ENCODE assay signal across 8 cellular contexts in the genomic region with DNA sequence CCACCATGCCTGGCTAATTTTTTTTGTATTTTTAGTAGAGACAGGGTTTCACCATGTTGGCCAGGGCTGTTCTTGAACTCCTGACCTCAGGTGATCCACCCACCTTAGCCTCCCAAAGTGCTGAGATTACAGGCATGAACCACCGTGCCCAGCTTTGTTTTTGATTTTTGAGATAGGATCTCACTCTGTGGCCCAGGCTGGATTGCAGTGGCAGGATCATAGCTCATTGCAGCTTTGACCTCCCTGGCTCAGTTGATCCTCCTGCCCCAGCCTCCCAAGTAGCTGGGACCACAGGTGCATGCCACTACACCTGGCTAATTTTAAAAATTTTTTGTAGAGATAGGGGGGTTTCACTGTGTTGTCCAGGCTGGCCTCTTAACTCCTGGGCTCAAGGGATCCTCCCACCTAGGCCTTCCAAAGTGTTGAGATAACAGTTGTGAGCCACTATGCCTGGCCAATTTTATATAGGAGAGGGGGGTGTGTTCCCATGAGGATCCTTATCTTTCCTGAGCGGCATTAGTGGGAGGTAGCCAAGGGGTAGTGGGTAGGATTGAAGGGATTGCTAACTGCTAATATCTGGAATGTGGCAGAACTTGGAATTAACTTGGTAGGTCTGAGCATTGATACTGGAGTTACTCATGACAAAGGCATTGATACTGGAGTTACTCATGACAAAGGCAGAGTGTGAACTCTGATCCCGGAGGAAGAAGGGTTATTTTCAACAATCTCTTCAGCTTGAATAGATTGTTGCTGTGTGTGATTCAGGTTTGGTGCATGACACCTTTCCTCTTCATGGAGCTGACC. TPM values are rescaled to one million over a fixed set of nuclear protein-coding genes. Genes with fewer than 3 reads are reported as not detected.
A peak's percentile ranks its signal among the peaks of the same experiment; 100 is the strongest.
DNase-seq lines count a peak whose midpoint lies in the region; ATAC-seq and TF ChIP-seq lines count a peak whose summit lies in the region.

No MANE protein-coding gene starts in this region.

- peak overlapping the region in 11 of 12 donors; percentile 55 to 91 (median 82) for H3K4me3 ChIP-seq in heart left ventricle
- H3K4me3 ChIP-seq in kidney epithelial cell (ENCODE audit: low read depth, low read length): peak overlapping the region; percentile 29
- H3K4me3 ChIP-seq in thymus (ENCODE audit: low read length): peak overlapping the region; percentile 69

- H3K36me3 ChIP-seq in heart left ventricle (peaks cover 3 to 61% (median 53%) of the 10 kb centered on the region in 9 donors), kidney epithelial cell (ENCODE audit: control insufficient read depth, insufficient read depth, low read length) (peaks cover 4% of the 10 kb centered on the region), thymus (ENCODE audit: control insufficient read depth, insufficient read depth) (peaks cover 22% of the 10 kb centered on the region)

- H3K4me1 Mint-ChIP-seq in activated naive CD8-positive, alpha-beta T cell treated with anti-CD3 and anti-CD28 coated beads, Interleukin-2, amount 50 U/mL, for 24 hours: peaks cover 48% of the 10 kb centered on the region

- H3K9me3 ChIP-seq in heart left ventricle (no peaks in the 10 kb centered on the region), thymus (ENCODE audit: control insufficient read depth) (no peaks in the 10 kb centered on the region)

- H3K27ac ChIP-seq in heart left ventricle (peak overlapping the region; percentile 41 to 92 (median 86)), thymus (ENCODE audit: low read depth) (peak overlapping the region; percentile 78)

- peak overlapping the region; percentile 100 for H3K27ac Mint-ChIP-seq in activated naive CD8-positive, alpha-beta T cell treated with anti-CD3 and anti-CD28 coated beads, Interleukin-2, amount 50 U/mL, for 24 hours

- peaks cover 2% of the 10 kb centered on the region for H3K27me3 Mint-ChIP-seq in activated naive CD8-positive, alpha-beta T cell treated with anti-CD3 and anti-CD28 coated beads, Interleukin-2, amount 50 U/mL, for 24 hours

- TF ChIP-seq CTCF in heart left ventricle (IDR thresholded peaks at IDR 0.05) (no peak), kidney epithelial cell (IDR thresholded peaks at IDR 0.05; ENCODE audit: insufficient read depth, low read length, poor library complexity, severe bottlenecking) (no peak)

- TF ChIP-seq POLR2A in heart left ventricle (IDR thresholded peaks at IDR 0.05): no peak

- DNase-seq in heart left ventricle (no peak), left cardiac atrium (no peak), kidney epithelial cell (ENCODE audit: low read depth) (no peak), T-helper 9 cell (no peak), NCI-H1417 treated with DMSO at 0.1 percent for 48 hours (lab: John Stamatoyannopoulos, UW) (no peak), SIG-M5 treated with dmso at 0.1 percent for 504 hours (lab: John Stamatoyannopoulos, UW; ENCODE audit: unreplicated experiment) (no peak)
- DNase-seq in activated naive CD8-positive, alpha-beta T cell treated with anti-CD3 and anti-CD28 coated beads, Interleukin-2, amount 50 U/mL, for 24 hours: no peak

- peak overlapping the region; percentile 100 for H3K4me3 Mint-ChIP-seq in activated naive CD8-positive, alpha-beta T cell treated with anti-CD3 and anti-CD28 coated beads, Interleukin-2, amount 50 U/mL, for 24 hours

- ATAC-seq in heart left ventricle: no peak
- no peak for ATAC-seq in left cardiac atrium
- no peak for ATAC-seq in activated naive CD8-positive, alpha-beta T cell treated with anti-CD3 and anti-CD28 coated beads, Interleukin-2, amount 50 U/mL, for 24 hours

- H3K4me1 ChIP-seq in heart left ventricle (peaks cover 4 to 42% (median 15%) of the 10 kb centered on the region in 12 donors), thymus (ENCODE audit: control insufficient read depth, insufficient read depth, low read length) (peaks cover 6% of the 10 kb centered on the region)

- H3K27me3 ChIP-seq in heart left ventricle (no peaks in the 10 kb centered on the region), kidney epithelial cell (ENCODE audit: control insufficient read depth, insufficient read depth, low read length) (no peaks in the 10 kb centered on the region), thymus (ENCODE audit: control insufficient read depth, insufficient read depth) (no peaks in the 10 kb centered on the region)

- H3K36me3 Mint-ChIP-seq in activated naive CD8-positive, alpha-beta T cell treated with anti-CD3 and anti-CD28 coated beads, Interleukin-2, amount 50 U/mL, for 24 hours (ENCODE audit: low read depth): peaks cover 80% of the 10 kb centered on the region

- intact Hi-C loops in heart left ventricle (cut with DNase I) (loop anchor here in 1 of 10 donors (2.0 kb wide), 1 partner anchor 18 kb away; a partner anchor contains a TSS), left cardiac atrium (cut with DNase I) (no loop called here)

- WGBS in heart left ventricle, 4 donors: 60 to 71% (median 63%) methylated on average over 3 of the region's 3 CpGs
- WGBS in thymus: 92% methylated on average over 3 of the region's 3 CpGs

- H3K9me3 Mint-ChIP-seq in activated naive CD8-positive, alpha-beta T cell treated with anti-CD3 and anti-CD28 coated beads, Interleukin-2, amount 50 U/mL, for 24 hours: no peaks in the 10 kb centered on the region

RNA-seq across cellular contexts. Expression of a gene that starts 1.0 kb away (rescaled TPM):
- total RNA-seq in heart left ventricle: 10 to 100 TPM; 24.0 to 67.5 (median 29.0) TPM
- polyA plus RNA-seq in heart left ventricle: 10 to 100 TPM; 10.1 to 37.5 TPM
- 10 to 100 TPM; 26.3 to 37.6 TPM for total RNA-seq in left cardiac atrium
- total RNA-seq in kidney epithelial cell: 92.3 and 97.1 TPM in 2 replicates
- polyA plus RNA-seq in thymus: 42.5 TPM

RNA-seq across cellular contexts. Expression of a gene that starts 18.3 kb away (rescaled TPM):
- 10 to 100 TPM in 8 of 9 donors, 1 to 10 TPM in 1; 10.0 to 21.5 (median 14.9) TPM for total RNA-seq in heart left ventricle
- 10 to 100 TPM; 10.7 to 17.9 TPM for polyA plus RNA-seq in heart left ventricle
- total RNA-seq in left cardiac atrium: 10 to 100 TPM; 11.2 to 29.5 TPM
- total RNA-seq in kidney epithelial cell: 27.0 and 30.5 TPM in 2 replicates
- polyA plus RNA-seq in thymus: 19.3 TPM

RNA-seq across cellular contexts. Expression of a gene that starts 31.0 kb away (rescaled TPM):
- 10 to 100 TPM; 38.7 to 63.2 (median 53.5) TPM for total RNA-seq in heart left ventricle
- polyA plus RNA-seq in heart left ventricle: 10 to 100 TPM; 29.5 to 39.4 TPM
- total RNA-seq in left cardiac atrium: 10 to 100 TPM; 44.3 to 48.6 TPM
- 46.8 and 56.0 TPM in 2 replicates for total RNA-seq in kidney epithelial cell
- 42.7 TPM for polyA plus RNA-seq in thymus

Comparison
In these comparisons a context has a peak if more than half of its experiments do, and no peak if none do; other contexts are left out.
1. H3K4me3 ChIP-seq: peak in every context shown above with its lines; median percentile 82 in heart left ventricle; 69 in thymus; 29 in kidney epithelial cell.